17 cellular contexts compared by ENCODE assay signal in genomic region chr5:39193553-39194465, GRCh38. TPM values are rescaled to one million over a fixed set of nuclear protein-coding genes. Genes with fewer than 3 reads are reported as not detected.
DNase-seq lines count a peak whose midpoint lies in the region; ATAC-seq, FAIRE-seq and TF ChIP-seq lines count a peak whose summit lies in the region.
"Had no signal": no experiment of that assay in that cellular context is flagged by ENCODE, and none has a peak within 500 bp of the region (broad histone marks: within the 10 kb centered on the region; RNA-seq: fewer than 3 reads in every experiment).

No MANE protein-coding gene starts in this region.

- in situ Hi-C loops in KBM-7 (cut with MboI; ENCODE audit: low pct_unique_long_range_greater_than_20kb, low sequenced_read_pairs): no loop called here

- H3K27ac Mint-ChIP-seq in stimulated activated naive CD8-positive, alpha-beta T cell treated with anti-CD3 and anti-CD28 coated beads, Interleukin-15, Interleukin-2, amounts not matched to agents 100 ng/mL and 50 ng/mL, for 24 hours: peak overlapping the region; percentile 95
- peak overlapping the region; percentile 94 to 98 for H3K27ac Mint-ChIP-seq in T-cell
- H3K27ac Mint-ChIP-seq in endothelial cell (ENCODE audit: unreplicated experiment): peak overlapping the region; percentile 45

- DNase-seq in stimulated activated naive CD8-positive, alpha-beta T cell treated with anti-CD3 and anti-CD28 coated beads, Interleukin-15, Interleukin-2, amounts not matched to agents 100 U/mL and 50 U/mL, for 24 hours: no peak
- DNase-seq in T-cell (no peak), endothelial cell (ENCODE audit: low spot score) (no peak), KBM-7 (no peak), pancreas (no peak), occipital lobe (lab: John Stamatoyannopoulos, UW) (no peak)
- DNase-seq: activated CD4-positive, CD25-positive, alpha-beta regulatory T cell treated with anti-CD3 and anti-CD28 coated beads, Interleukin-2, amount 50 U/mL, for 72 hours; body of pancreas; DMS153; HCEC 1CT; NCI-H1694 treated with DMSO at 0.1 percent for 48 hours; NCI-H446; Right ventricle myocardium superior had no signal

- CTCF ChIA-PET in T-cell (lab: Charles Lee): interaction anchor here (1.1 to 4.5 kb wide), 3 partner anchors 23 to 89 kb away, joined by 3 to 23 read pairs (median 12); no protein-coding TSS in a partner anchor

- TF ChIP-seq CTCF in endothelial cell (IDR thresholded peaks at IDR 0.05; ENCODE audit: unreplicated experiment) (no peak), pancreas (IDR thresholded peaks at IDR 0.05) (no peak)

- peaks cover 0 to 3% (median 0%) of the 10 kb centered on the region in 3 donors for H3K4me1 ChIP-seq in pancreas
- H3K4me1 ChIP-seq: body of pancreas, right atrium auricular region had no signal

- H3K9me3 ChIP-seq in pancreas: no peaks in the 10 kb centered on the region
- H3K9me3 ChIP-seq: body of pancreas, right atrium auricular region had no signal

- H3K27ac ChIP-seq in pancreas: no peak overlapping the region
- H3K27ac ChIP-seq: body of pancreas, right atrium auricular region had no signal

- H3K27me3 Mint-ChIP-seq in stimulated activated naive CD8-positive, alpha-beta T cell treated with anti-CD3 and anti-CD28 coated beads, Interleukin-15, Interleukin-2, amounts not matched to agents 100 ng/mL and 50 ng/mL, for 24 hours: no peaks in the 10 kb centered on the region
- no peaks in the 10 kb centered on the region for H3K27me3 Mint-ChIP-seq in T-cell
- H3K27me3 Mint-ChIP-seq in endothelial cell (ENCODE audit: unreplicated experiment): peaks cover 2% of the 10 kb centered on the region

- peaks cover 15% of the 10 kb centered on the region for H3K36me3 Mint-ChIP-seq in stimulated activated naive CD8-positive, alpha-beta T cell treated with anti-CD3 and anti-CD28 coated beads, Interleukin-15, Interleukin-2, amounts not matched to agents 100 ng/mL and 50 ng/mL, for 24 hours (ENCODE audit: low read depth)
- H3K36me3 Mint-ChIP-seq in T-cell (peaks cover 40% of the 10 kb centered on the region), endothelial cell (ENCODE audit: low read depth, unreplicated experiment) (no peaks in the 10 kb centered on the region)

- no peak for FAIRE-seq in pancreas (lab: Jason Lieb, UNC)

- intact Hi-C loops in pancreas (cut with DNase I): no loop called here

- POLR2A ChIA-PET in T-cell (lab: Charles Lee): interaction anchor here in 1 of 2 donors (0.8 kb wide), 1 partner anchor 12 kb away, joined by 3 read pairs; no protein-coding TSS in a partner anchor

- ATAC-seq in stimulated activated naive CD8-positive, alpha-beta T cell treated with anti-CD3 and anti-CD28 coated beads, Interleukin-15, Interleukin-2, amounts not matched to agents 100 U/mL and 50 U/mL, for 24 hours: no peak
- ATAC-seq in T-cell (replicated peaks in 1 of 4) (no peak), pancreas (no peak)
- ATAC-seq: body of pancreas had no signal

- H3K27me3 ChIP-seq in pancreas: no peaks in the 10 kb centered on the region
- H3K27me3 ChIP-seq: body of pancreas, right atrium auricular region had no signal

- peak overlapping the region; percentile 81 for H3K4me3 Mint-ChIP-seq in stimulated activated naive CD8-positive, alpha-beta T cell treated with anti-CD3 and anti-CD28 coated beads, Interleukin-15, Interleukin-2, amounts not matched to agents 100 ng/mL and 50 ng/mL, for 24 hours
- H3K4me3 Mint-ChIP-seq in T-cell (peak overlapping the region; percentile 74 to 95 (median 74)), endothelial cell (ENCODE audit: unreplicated experiment) (no peak overlapping the region)

- 43 to 57% methylated on average over 6 of the region's 6 CpGs for WGBS in pancreas, 2 donors

- no peaks in the 10 kb centered on the region for H3K36me3 ChIP-seq in pancreas
- H3K36me3 ChIP-seq: right atrium auricular region had no signal

- no peaks in the 10 kb centered on the region for H3K9me3 Mint-ChIP-seq in stimulated activated naive CD8-positive, alpha-beta T cell treated with anti-CD3 and anti-CD28 coated beads, Interleukin-15, Interleukin-2, amounts not matched to agents 100 ng/mL and 50 ng/mL, for 24 hours
- H3K9me3 Mint-ChIP-seq in T-cell (no peaks in the 10 kb centered on the region), endothelial cell (ENCODE audit: unreplicated experiment) (no peaks in the 10 kb centered on the region)

- H3K4me1 Mint-ChIP-seq in stimulated activated naive CD8-positive, alpha-beta T cell treated with anti-CD3 and anti-CD28 coated beads, Interleukin-15, Interleukin-2, amounts not matched to agents 100 ng/mL and 50 ng/mL, for 24 hours (ENCODE audit: low read depth): peaks cover 89% of the 10 kb centered on the region
- H3K4me1 Mint-ChIP-seq in T-cell (peaks cover 80 to 84% (median 82%) of the 10 kb centered on the region in 3 donors), endothelial cell (ENCODE audit: unreplicated experiment) (peaks cover 20% of the 10 kb centered on the region)

- no peak overlapping the region for H3K4me3 ChIP-seq in pancreas
- H3K4me3 ChIP-seq: body of pancreas, right atrium auricular region had no signal

RNA-seq across cellular contexts. Expression of gene FYB1, which starts 25.6 kb away (rescaled TPM):
- 100 to 1,000 TPM; 372 to 769 (median 428) TPM for total RNA-seq in T-cell
- total RNA-seq in endothelial cell (ENCODE audit: unreplicated experiment): 0.31 TPM
- total RNA-seq in pancreas: 10 to 100 TPM in 1 of 6 donors, 1 to 10 TPM in 3, under 1 TPM in 2; 0.79 to 16.9 (median 2.5) TPM
- polyA plus RNA-seq in pancreas: under 1 TPM; 0.49 to 0.56 TPM
- total RNA-seq in occipital lobe: 1.4 TPM
- total RNA-seq: glomerular endothelial cell, HT1080 had no signal

Comparison
In these comparisons a context has a peak if more than half of its experiments do, and no peak if none do; other contexts are left out.
1. H3K27ac Mint-ChIP-seq: peak in every context shown above with its lines; median percentile 96 in T-cell; 95 in stimulated activated naive CD8-positive, alpha-beta T cell treated with anti-CD3 and anti-CD28 coated beads, Interleukin-15, Interleukin-2, amounts not matched to agents 100 ng/mL and 50 ng/mL, for 24 hours; 45 in endothelial cell.
2. RNA of gene FYB1, which starts 25.6 kb away (total RNA-seq): 372 to 769 TPM in T-cell; 0.79 to 16.9 TPM in pancreas, 1.4 TPM in occipital lobe (single experiment) and 0.31 TPM in endothelial cell (single experiment); every median in the first group is over 10 times any median in the second.